ENCODE assay signal across 11 cellular contexts in the genomic region with DNA sequence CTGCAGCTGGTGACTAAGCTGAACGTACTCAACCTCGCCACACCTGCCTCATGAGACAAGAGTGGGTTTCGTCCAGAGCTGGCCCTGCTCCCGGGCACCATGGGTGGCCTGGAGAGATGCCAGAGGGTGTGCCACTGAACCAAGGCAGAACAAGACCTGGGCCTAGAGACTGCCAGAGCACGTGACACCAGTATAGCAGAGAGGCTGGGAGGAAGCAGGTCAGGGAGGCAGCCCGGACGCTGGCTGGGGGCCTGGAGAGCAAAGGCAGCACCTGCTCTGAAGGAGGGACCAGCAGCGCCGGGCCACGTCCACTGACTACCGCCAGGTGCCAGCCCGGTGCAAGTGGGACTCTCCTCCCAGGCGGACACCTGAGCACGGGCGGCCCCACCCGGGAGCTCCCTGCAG. TPM values are rescaled to one million over a fixed set of nuclear protein-coding genes. Genes with fewer than 3 reads are reported as not detected.
DNase-seq lines count a peak whose midpoint lies in the region; ATAC-seq lines count a peak whose summit lies in the region.
"Had no signal": no experiment of that assay in that cellular context is flagged by ENCODE, and none has a peak within 500 bp of the region (broad histone marks: within the 10 kb centered on the region; RNA-seq: fewer than 3 reads in every experiment).

No MANE protein-coding gene starts in this region.

- intact Hi-C loops in Right ventricle myocardium superior (cut with DNase I) (no loop called here), cardiac septum (cut with DNase I) (no loop called here), left colon (cut with DNase I, micrococcal nuclease) (no loop called here), aorta (cut with DNase I) (no loop called here)

- H3K9me3 ChIP-seq in aorta (ENCODE audit: control insufficient read depth, low read length) = no peaks in the 10 kb centered on the region
- H3K9me3 ChIP-seq: esophagus muscularis mucosa had no signal

- H3K4me3 ChIP-seq in aorta (ENCODE audit: low read length in 2 of 2) = no peak overlapping the region
- H3K4me3 ChIP-seq: esophagus muscularis mucosa had no signal

- H3K27ac ChIP-seq in aorta (ENCODE audit: low read depth in 1 of 2, low read length in 2 of 2) = no peak overlapping the region

- WGBS in aorta, 2 donors = 83 to 85% methylated on average over 16 of the region's 16 CpGs

- H3K36me3 ChIP-seq in aorta (ENCODE audit: control insufficient read depth in 1 of 2, insufficient read depth in 2 of 2, low read length in 1 of 2) = no peaks in the 10 kb centered on the region

- no peaks in the 10 kb centered on the region for H3K4me1 ChIP-seq in aorta (ENCODE audit: control insufficient read depth in 1 of 2, insufficient read depth in 2 of 2, low read length in 2 of 2)

- DNase-seq in Right ventricle myocardium superior (peak; percentile 66), cardiac septum (ENCODE audit: low spot score) (no peak), RPMI8226 (peak; percentile 100), left colon (peak; percentile 92 to 95), aorta (peak in 1 of 2 donors; percentile 42), EL (no peak)

- H3K27me3 ChIP-seq in aorta (ENCODE audit: control insufficient read depth in 1 of 2, insufficient read depth in 2 of 2, low read length in 1 of 2) = no peaks in the 10 kb centered on the region
- H3K27me3 ChIP-seq: esophagus muscularis mucosa had no signal

- ATAC-seq in Right ventricle myocardium superior (ENCODE audit: poor library complexity) (peak; percentile 82), left colon (peak; percentile 95), aorta (ENCODE audit: low FRiP score) (peak; percentile 34), GM21381 (IDR thresholded peaks at IDR 0.05; ENCODE audit: unreplicated experiment) (no peak), HG02571 (IDR thresholded peaks at IDR 0.05; ENCODE audit: unreplicated experiment) (no peak)

RNA-seq across cellular contexts. Expression of a gene that starts 7.3 kb away (rescaled TPM):
- 0.32 TPM for total RNA-seq in Right ventricle myocardium superior
- total RNA-seq in cardiac septum = 0.40 TPM
- total RNA-seq in left colon = 1 to 10 TPM in 1 of 2 donors, under 1 TPM in 1; 0.75 to 3.4 TPM
- 1 to 10 TPM; 2.1 to 3.5 TPM for total RNA-seq in aorta
- polyA plus RNA-seq in aorta = under 1 TPM; 0.13 to 0.43 TPM
- total RNA-seq: RPMI7951 had no signal
- polyA plus RNA-seq: neural cell had no signal

Comparison
In these comparisons a context has a peak if more than half of its experiments do, and no peak if none do; other contexts are left out.
1. DNase-seq: peak in Right ventricle myocardium superior (single experiment), RPMI8226 (single experiment) and left colon (2 of 2); none in cardiac septum (single experiment) and EL (single experiment).
2. ATAC-seq: peak in Right ventricle myocardium superior (single experiment), left colon (single experiment) and aorta (single experiment); none in GM21381 (single experiment) and HG02571 (single experiment).